In the genomic region with DNA sequence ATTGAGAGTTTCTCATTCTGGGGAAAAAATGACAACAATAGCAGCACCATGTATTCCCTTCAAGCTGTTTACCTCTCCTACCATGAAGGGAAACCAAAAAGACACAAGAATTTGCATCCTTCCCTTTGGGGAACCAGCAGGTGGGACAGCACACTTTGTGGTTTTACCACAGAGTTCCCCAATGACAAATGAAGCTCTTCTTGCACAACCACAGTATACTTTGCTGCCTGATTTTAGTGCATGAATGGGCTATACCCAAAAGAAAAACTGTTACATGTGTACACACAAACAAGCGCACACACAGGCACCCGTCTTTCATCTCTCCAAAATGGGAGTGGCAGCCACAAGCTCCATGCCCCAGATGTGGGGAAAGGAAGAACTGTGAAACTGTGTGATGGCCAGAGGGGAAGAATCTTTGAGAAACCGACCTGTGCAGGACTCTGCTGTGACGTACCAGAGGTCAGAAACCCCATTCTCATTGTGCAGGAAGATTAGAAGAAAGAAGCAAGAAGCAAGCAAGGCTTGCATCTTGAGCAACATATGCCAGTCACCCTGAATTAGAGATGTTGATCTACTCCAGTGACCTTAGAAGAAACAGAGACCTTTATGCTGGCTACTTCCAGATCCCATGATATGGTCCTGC, we compare ENCODE assay signal across 8 cellular contexts. TPM values are rescaled to one million over a fixed set of nuclear protein-coding genes. Genes with fewer than 3 reads are reported as not detected.
DNase-seq lines count a peak whose midpoint lies in the region; ATAC-seq and TF ChIP-seq lines count a peak whose summit lies in the region.

No MANE protein-coding gene starts in this region.

- intact Hi-C loops in sigmoid colon (cut with DNase I): loop anchor here (10.0 kb wide), 4 partner anchors 342 to 852 kb away; a partner anchor contains a TSS

- no peak overlapping the region for H3K23ac ChIP-seq in neuronal stem cell (ENCODE audit: low read depth, low read length, poor library complexity)

- no peak overlapping the region for H2BK120ac ChIP-seq in neuronal stem cell (ENCODE audit: low read depth, low read length)

- H3K4me2 ChIP-seq in neuronal stem cell (ENCODE audit: insufficient read depth, low read length, poor library complexity, severe bottlenecking): no peak overlapping the region

- H4K8ac ChIP-seq in neuronal stem cell (ENCODE audit: low read depth, low read length): no peak overlapping the region

- no peaks in the 10 kb centered on the region for H3K27me3 ChIP-seq in sigmoid colon
- no peaks in the 10 kb centered on the region for H3K27me3 ChIP-seq in neuronal stem cell (ENCODE audit: control insufficient read depth in 3 of 3, insufficient read depth in 3 of 3, low read depth in 1 of 3, low read length in 3 of 3)

- H2AFZ ChIP-seq in neuronal stem cell (ENCODE audit: low read length): no peak overlapping the region

- DNase-seq in OCI-M1 (lab: John Stamatoyannopoulos, UW): peak; percentile 37
- no peak for DNase-seq in sigmoid colon
- DNase-seq in DMS 273 (lab: John Stamatoyannopoulos, UW; ENCODE audit: unreplicated experiment): no peak
- no peak for DNase-seq in neuronal stem cell (ENCODE audit: low spot score)
- DNase-seq in hippocampal formation (lab: John Stamatoyannopoulos, UW): no peak
- no peak for DNase-seq in HUDEP-2 (lab: John Stamatoyannopoulos, UW; ENCODE audit: unreplicated experiment in 76 of 76)

- no peak overlapping the region for H3K4me3 ChIP-seq in sigmoid colon
- H3K4me3 ChIP-seq in neuronal stem cell (ENCODE audit: low read length in 2 of 2): no peak overlapping the region

- no peaks in the 10 kb centered on the region for H3K36me3 ChIP-seq in sigmoid colon
- H3K36me3 ChIP-seq in neuronal stem cell (replicated peaks in 1 of 2; ENCODE audit: control insufficient read depth in 2 of 2, insufficient read depth in 2 of 2, low read length in 2 of 2): no peaks in the 10 kb centered on the region

- H2BK12ac ChIP-seq in neuronal stem cell (ENCODE audit: low read length): no peak overlapping the region

- H3K4me1 ChIP-seq in sigmoid colon: peaks cover 0 to 33% (median 30%) of the 10 kb centered on the region in 4 donors
- peaks cover 0 to 5% of the 10 kb centered on the region in 2 donors for H3K4me1 ChIP-seq in neuronal stem cell (ENCODE audit: control insufficient read depth in 2 of 2, insufficient read depth in 1 of 2, low read depth in 1 of 2, low read length in 2 of 2)

- H2BK15ac ChIP-seq in neuronal stem cell (ENCODE audit: low read length): no peak overlapping the region

- H2AK5ac ChIP-seq in neuronal stem cell (ENCODE audit: low read depth, low read length): no peak overlapping the region

- H3K18ac ChIP-seq in neuronal stem cell (ENCODE audit: low read length): no peak overlapping the region

- WGBS in sigmoid colon, 2 donors: 52 to 61% methylated on average over 4 of the region's 4 CpGs
- no CpG with 5 or more reads among the region's 4 CpGs for WGBS in neuronal stem cell (ENCODE audit: extremely low coverage in 2 of 2, insufficient read length in 2 of 2, insufficient replicate concordance in 1 of 2), 2 donors

- H3K4ac ChIP-seq in neuronal stem cell (ENCODE audit: low read length): no peak overlapping the region

- no peak overlapping the region for H3K9ac ChIP-seq in neuronal stem cell (ENCODE audit: low read depth, low read length, poor library complexity)

- H3K27ac ChIP-seq in sigmoid colon (peak overlapping the region in 3 of 4 donors; percentile 79 to 85 (median 84)), neuronal stem cell (replicated peaks; ENCODE audit: low read length) (no peak overlapping the region)

- no peak overlapping the region for H4K91ac ChIP-seq in neuronal stem cell (ENCODE audit: low read depth, low read length, poor library complexity)

- peaks cover 4% of the 10 kb centered on the region for H3K79me1 ChIP-seq in neuronal stem cell (ENCODE audit: low read depth, low read length)

- TF ChIP-seq POLR2A in sigmoid colon (IDR thresholded peaks at IDR 0.05): no peak

- H3K9me3 ChIP-seq in sigmoid colon (peaks cover 0 to under 1% (median 0%) of the 10 kb centered on the region in 4 donors), neuronal stem cell (replicated peaks in 1 of 2; ENCODE audit: control insufficient read depth in 2 of 2, insufficient read depth in 1 of 2, low read depth in 1 of 2, low read length in 2 of 2) (no peaks in the 10 kb centered on the region)

- no peak for TF ChIP-seq EP300 in sigmoid colon (IDR thresholded peaks at IDR 0.05)

- TF ChIP-seq CTCF in sigmoid colon (IDR thresholded peaks at IDR 0.05): no peak

- H2BK5ac ChIP-seq in neuronal stem cell (ENCODE audit: low read length): no peak overlapping the region

- ATAC-seq in GM18909 (IDR thresholded peaks at IDR 0.05; ENCODE audit: poor library complexity, unreplicated experiment) (peak; percentile 69), HG02884 (IDR thresholded peaks at IDR 0.05; ENCODE audit: unreplicated experiment) (peak; percentile 76)

- no peak overlapping the region for H3K14ac ChIP-seq in neuronal stem cell (ENCODE audit: low read length)

RNA-seq across cellular contexts. Expression of a gene that starts 2.7 kb away (rescaled TPM):
- 10 to 100 TPM in 1 of 4 donors, 1 to 10 TPM in 3; 5.0 to 16.3 (median 7.6) TPM for total RNA-seq in sigmoid colon
- polyA plus RNA-seq in sigmoid colon: 1 to 10 TPM; 3.5 to 5.4 (median 4.2) TPM
- 12.3 TPM for polyA plus RNA-seq in neuronal stem cell (2013, experiment 1 of 2)
- polyA plus RNA-seq in neuronal stem cell (2013, experiment 2 of 2): 12.9 TPM
